In the genomic region with DNA sequence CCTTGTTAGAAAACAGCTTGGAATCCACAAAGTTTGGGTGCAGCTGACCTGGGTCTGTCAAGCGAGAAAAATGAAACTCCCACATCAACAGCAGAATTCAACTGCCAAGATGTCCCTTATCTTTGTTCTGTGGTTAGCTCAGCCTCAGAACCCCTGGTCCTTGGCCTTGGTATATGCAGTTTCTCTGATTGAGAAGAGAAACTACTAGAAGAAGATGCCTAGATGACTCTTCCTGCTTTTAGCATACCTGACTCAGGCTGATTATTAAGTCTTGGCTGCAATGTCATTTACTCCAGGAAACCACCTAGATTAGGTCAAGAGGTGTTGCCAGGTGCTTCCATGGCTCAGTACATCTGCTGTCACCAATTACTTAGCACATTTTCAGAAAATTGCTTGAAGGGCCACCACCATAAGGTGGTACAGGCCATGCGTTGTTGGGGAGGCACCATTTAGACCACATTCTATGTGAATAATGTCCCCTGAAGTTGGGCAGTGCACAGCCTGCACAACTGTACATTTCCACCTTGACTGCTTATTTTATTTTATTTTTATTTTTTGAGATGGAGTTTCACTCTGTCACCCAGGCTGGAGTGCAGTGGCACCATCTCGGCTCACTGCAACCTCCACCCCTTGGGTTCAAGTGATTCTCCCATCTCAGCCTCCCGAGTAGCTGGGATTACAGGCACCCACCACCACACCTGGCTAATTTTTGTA, we compare ENCODE assay signal across 11 cellular contexts. TPM values are rescaled to one million over a fixed set of nuclear protein-coding genes. Genes with fewer than 3 reads are reported as not detected.
DNase-seq lines count a peak whose midpoint lies in the region; ATAC-seq and TF ChIP-seq lines count a peak whose summit lies in the region.
"Had no signal": no experiment of that assay in that cellular context is flagged by ENCODE, and none has a peak within 500 bp of the region (broad histone marks: within the 10 kb centered on the region; RNA-seq: fewer than 3 reads in every experiment).

No MANE protein-coding gene starts in this region.

- peaks cover 3% of the 10 kb centered on the region for H3K27me3 Mint-ChIP-seq in GM23338 (ENCODE audit: insufficient read depth, low read depth, poor library complexity)
- no peaks in the 10 kb centered on the region for H3K27me3 Mint-ChIP-seq in WTC11 (ENCODE audit: low read depth)

- H3K27ac Mint-ChIP-seq in GM23338, result no peak overlapping the region
- H3K27ac Mint-ChIP-seq in WTC11, result no peak overlapping the region
- H3K27ac Mint-ChIP-seq: endodermal cell, HFFc6 had no signal

- H3K36me3 ChIP-seq in GM23338 (ENCODE audit: insufficient read depth), result no peaks in the 10 kb centered on the region
- no peaks in the 10 kb centered on the region for H3K36me3 ChIP-seq in tibial artery

- 0 out of 2 replicates have a peak overlapping the region, but pooled peaks have one; percentile 10 for H2AFZ ChIP-seq in GM23338

- H3K9me3 ChIP-seq in tibial artery, result no peaks in the 10 kb centered on the region

- ATAC-seq in GM18505 (IDR thresholded peaks at IDR 0.05; ENCODE audit: unreplicated experiment) (peak; percentile 81), GM23338 (no peak), WTC11 (no peak)
- ATAC-seq: naive thymus-derived CD4-positive, alpha-beta T cell had no signal

- H3K4me1 Mint-ChIP-seq in GM23338, result no peaks in the 10 kb centered on the region
- H3K4me1 Mint-ChIP-seq in WTC11, result no peaks in the 10 kb centered on the region

- H3K27me3 ChIP-seq in GM23338 (ENCODE audit: insufficient read depth) (no peaks in the 10 kb centered on the region), tibial artery (no peaks in the 10 kb centered on the region)

- H3K4me3 Mint-ChIP-seq in GM23338, result no peak overlapping the region
- no peak overlapping the region for H3K4me3 Mint-ChIP-seq in WTC11
- H3K4me3 Mint-ChIP-seq: endodermal cell, HFFc6 had no signal

- CTCF ChIA-PET in WTC11 (lab: Charles Lee), result no interaction called here

- H3K79me2 ChIP-seq in GM23338 (replicated peaks; ENCODE audit: insufficient read depth), result no peaks in the 10 kb centered on the region

- H3K4me3 ChIP-seq in GM23338 (no peak overlapping the region), tibial artery (no peak overlapping the region)

- no peaks in the 10 kb centered on the region for H4K20me1 ChIP-seq in GM23338 (replicated peaks; ENCODE audit: insufficient read depth)

- DNase-seq in GM23338 (ENCODE audit: low spot score) (no peak), RPMI8226 (peak; percentile 27), kidney glomerular epithelial cell (lab: John Stamatoyannopoulos, UW) (peak; percentile 53), inferior parietal cortex (ENCODE audit: extremely low spot score) (no peak), WTC11 (ENCODE audit: low spot score) (no peak), tibial artery (no peak)
- DNase-seq: endodermal cell; HFFc6; naive thymus-derived CD4-positive, alpha-beta T cell; NCI-H2081 had no signal

- POLR2A ChIA-PET in WTC11 (lab: Charles Lee), result no interaction called here

- no peak overlapping the region for H3K27ac ChIP-seq in GM23338 (ENCODE audit: low read depth)
- no peak overlapping the region for H3K27ac ChIP-seq in tibial artery

- no peak for TF ChIP-seq CTCF in GM23338 (conservative IDR thresholded peaks at IDR 0.05; ENCODE audit: low read depth in 2 of 2)
- no peak for TF ChIP-seq CTCF in WTC11 (IDR thresholded peaks at IDR 0.05)
- no peak for TF ChIP-seq CTCF in tibial artery (IDR thresholded peaks at IDR 0.05)

- intact Hi-C loops in tibial artery (cut with DNase I; ENCODE audit: low total_unique reads), result no loop called here

- 0 out of 2 replicates have a peak, but pooled peaks cover 7% of the 10 kb centered on the region for H3K9me2 ChIP-seq in GM23338 (ENCODE audit: insufficient read depth)

- H3K36me3 Mint-ChIP-seq in GM23338 (ENCODE audit: low read depth) (no peaks in the 10 kb centered on the region), WTC11 (no peaks in the 10 kb centered on the region)

- TF ChIP-seq POLR2A in GM18505 (IDR thresholded peaks at IDR 0.05; ENCODE audit: borderline replicate concordance, extremely low read depth, insufficient read depth, insufficient read length), result no peak

- H3F3A ChIP-seq in GM23338 (replicated peaks; ENCODE audit: low read depth), result no peaks in the 10 kb centered on the region

- H3K9me3 Mint-ChIP-seq in GM23338 (no peaks in the 10 kb centered on the region), WTC11 (no peaks in the 10 kb centered on the region)
- H3K9me3 Mint-ChIP-seq: endodermal cell, HFFc6 had no signal

- no peaks in the 10 kb centered on the region for H3K4me1 ChIP-seq in GM23338 (ENCODE audit: insufficient read depth)
- H3K4me1 ChIP-seq in tibial artery, result no peaks in the 10 kb centered on the region

- H3K4me2 ChIP-seq in GM23338, result no peak overlapping the region

TF ChIP-seq in GM23338, 12 proteins besides CTCF, POLR2A, EP300 and RAD21 (continues in another document):
- TF ChIP-seq CREB1 (CRISPR knock-in tag; IDR thresholded peaks at IDR 0.05; ENCODE audit: low read depth) (no peak), JUNB (IDR thresholded peaks at IDR 0.05; ENCODE audit: unreplicated experiment) (no peak), ZNF331 (CRISPR knock-in tag; IDR thresholded peaks at IDR 0.05; ENCODE audit: low read depth) (no peak), ETS1 (IDR thresholded peaks at IDR 0.05) (no peak), EZH2 (IDR thresholded peaks at IDR 0.05; ENCODE audit: low read depth, unreplicated experiment) (no peak), NANOG (IDR thresholded peaks at IDR 0.05; ENCODE audit: borderline replicate concordance) (no peak)

TF ChIP-seq in WTC11, 78 proteins besides CTCF, POLR2A, EP300 and RAD21:
- TF ChIP-seq NR2C2 (CRISPR knock-in tag; IDR thresholded peaks at IDR 0.05), result no peak
- TF ChIP-seq ZNF219 (CRISPR knock-in tag; IDR thresholded peaks at IDR 0.05; ENCODE audit: borderline replicate concordance), result no peak
- TF ChIP-seq SMAD3 (CRISPR knock-in tag; IDR thresholded peaks at IDR 0.05; ENCODE audit: borderline replicate concordance), result no peak
- TF ChIP-seq ATF3 (CRISPR knock-in tag; conservative IDR thresholded peaks at IDR 0.05), result no peak
- TF ChIP-seq JAZF1 (CRISPR knock-in tag; IDR thresholded peaks at IDR 0.05), result no peak
- no peak for TF ChIP-seq IRF1 (CRISPR knock-in tag; IDR thresholded peaks at IDR 0.05)
- no peak for TF ChIP-seq ZNF671 (CRISPR knock-in tag; IDR thresholded peaks at IDR 0.05)
- no peak for TF ChIP-seq MLX (CRISPR knock-in tag; IDR thresholded peaks at IDR 0.05)
- no peak for TF ChIP-seq GABPB1 (CRISPR knock-in tag; IDR thresholded peaks at IDR 0.05)
- no peak for TF ChIP-seq ZNF263 (CRISPR knock-in tag; IDR thresholded peaks at IDR 0.05; ENCODE audit: low read depth)
- no peak for TF ChIP-seq MYBL2 (CRISPR knock-in tag; IDR thresholded peaks at IDR 0.05)
- no peak for TF ChIP-seq ESRRA (CRISPR knock-in tag; IDR thresholded peaks at IDR 0.05; ENCODE audit: borderline replicate concordance)
- no peak for TF ChIP-seq ZNF281 (CRISPR knock-in tag; IDR thresholded peaks at IDR 0.05)
- TF ChIP-seq, protein P1, sequence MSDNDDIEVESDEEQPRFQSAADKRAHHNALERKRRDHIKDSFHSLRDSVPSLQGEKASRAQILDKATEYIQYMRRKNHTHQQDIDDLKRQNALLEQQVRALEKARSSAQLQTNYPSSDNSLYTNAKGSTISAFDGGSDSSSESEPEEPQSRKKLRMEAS (CRISPR knock-in tag; IDR thresholded peaks at IDR 0.05), result no peak

RNA-seq across cellular contexts. Expression of gene ZNF438, which starts 59.4 kb away (rescaled TPM):
- 0.74 and 0.94 TPM in 2 replicates for total RNA-seq in GM23338 (2014; rRNA removed; shearing (Covaris generic))
- polyA plus RNA-seq in GM23338 (2016; fragmentation: Nextera tagmentation; extraction: Ambion mirVana), result 0.91 and 1.6 TPM in 2 replicates
- 1.6 to 1.9 TPM (median 1.6 TPM) in 3 replicates for total RNA-seq in WTC11 (2021)

Comparison
In these comparisons a context has a peak if more than half of its experiments do, and no peak if none do; other contexts are left out.
1. DNase-seq: peak in RPMI8226 (single experiment) and kidney glomerular epithelial cell (single experiment); none in GM23338 (single experiment), inferior parietal cortex (single experiment), WTC11 (single experiment) and tibial artery (0 of 2).